ENCODE assay signal across 19 cellular contexts in the genomic region with DNA sequence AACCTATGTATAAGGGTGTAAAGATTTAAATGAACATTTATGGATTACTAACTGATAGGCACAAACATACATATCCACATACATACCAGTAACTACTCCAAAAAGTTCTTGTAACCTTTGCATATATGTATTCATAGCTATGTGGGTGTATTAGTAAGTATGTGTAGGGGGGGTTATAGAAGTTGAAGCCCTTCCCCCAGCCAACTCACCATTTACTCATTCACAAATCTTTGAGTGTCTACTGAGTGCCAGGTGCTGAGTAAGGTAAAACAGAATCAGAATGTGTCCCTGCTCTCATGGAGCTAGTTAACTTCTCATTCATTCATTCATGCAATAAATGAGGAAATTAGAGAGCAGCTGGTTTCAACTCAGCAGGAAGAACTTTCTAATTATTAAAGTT. TPM values are rescaled to one million over a fixed set of nuclear protein-coding genes. Genes with fewer than 3 reads are reported as not detected.
DNase-seq lines count a peak whose midpoint lies in the region; ATAC-seq, FAIRE-seq and TF ChIP-seq lines count a peak whose summit lies in the region.
"Had no signal": no experiment of that assay in that cellular context is flagged by ENCODE, and none has a peak within 500 bp of the region (broad histone marks: within the 10 kb centered on the region; RNA-seq: fewer than 3 reads in every experiment).

No MANE protein-coding gene starts in this region.

- H3K36me3 Mint-ChIP-seq in GM23338 (ENCODE audit: low read depth): no peaks in the 10 kb centered on the region
- H3K36me3 Mint-ChIP-seq: CD4-positive, alpha-beta memory T cell had no signal

- H3K4me1 Mint-ChIP-seq in GM23338: no peaks in the 10 kb centered on the region
- H3K4me1 Mint-ChIP-seq: CD4-positive, alpha-beta memory T cell; IgD-negative memory B cell had no signal

- no peak overlapping the region for H3K27ac Mint-ChIP-seq in GM23338
- H3K27ac Mint-ChIP-seq: IgD-negative memory B cell had no signal

- TF ChIP-seq CTCF in GM23338 (conservative IDR thresholded peaks at IDR 0.05; ENCODE audit: low read depth in 2 of 2) (no peak), bronchial epithelial cell (IDR thresholded peaks at IDR 0.05; ENCODE audit: insufficient read depth, low read length, severe bottlenecking) (no peak), osteoblast (IDR thresholded peaks at IDR 0.05; ENCODE audit: extremely low read depth, low read depth, low read length) (no peak)

- no peaks in the 10 kb centered on the region for H3K9me3 ChIP-seq in osteoblast (ENCODE audit: low read depth, low read length)
- H3K9me3 ChIP-seq: A549, BE2C, HAP-1 had no signal

- no peaks in the 10 kb centered on the region for H3K9me3 Mint-ChIP-seq in GM23338

- no peaks in the 10 kb centered on the region for H4K20me1 ChIP-seq in GM23338 (replicated peaks; ENCODE audit: insufficient read depth)
- H4K20me1 ChIP-seq in osteoblast (ENCODE audit: insufficient read depth, low read length): no peaks in the 10 kb centered on the region

- H3K4me2 ChIP-seq in GM23338 (no peak overlapping the region), osteoblast (ENCODE audit: insufficient read depth, low read length) (no peak overlapping the region)
- H3K4me2 ChIP-seq: A549 had no signal

- H2AFZ ChIP-seq in GM23338: peak overlapping the region; percentile 98; the same call in 1 of the 2 replicates
- no peak overlapping the region for H2AFZ ChIP-seq in osteoblast (ENCODE audit: low read length)

- H3K27ac ChIP-seq in GM23338 (ENCODE audit: low read depth): no peak overlapping the region
- H3K27ac ChIP-seq in osteoblast (ENCODE audit: low read depth, low read length): no peak overlapping the region
- H3K27ac ChIP-seq: A549, C4-2B, HL-60 had no signal

- H3K4me3 ChIP-seq in GM23338: no peak overlapping the region
- H3K4me3 ChIP-seq in bronchial epithelial cell (ENCODE audit: low read depth, low read length): no peak overlapping the region
- H3K4me3 ChIP-seq in osteoblast (ENCODE audit: insufficient read depth, low read length): no peak overlapping the region
- H3K4me3 ChIP-seq: A549, HAP-1 had no signal

- ATAC-seq in GM23338 (no peak), sciatic nerve (no peak)
- ATAC-seq: A549 had no signal

- no peak for FAIRE-seq in bronchial epithelial cell (lab: Jason Lieb, UNC)
- FAIRE-seq: A549, GM12892 had no signal

- intact Hi-C loops in sciatic nerve (cut with DNase I): no loop called here

- no peaks in the 10 kb centered on the region for H3K79me2 ChIP-seq in GM23338 (replicated peaks; ENCODE audit: insufficient read depth)
- no peaks in the 10 kb centered on the region for H3K79me2 ChIP-seq in osteoblast (ENCODE audit: insufficient read depth, low read length)

- no peak overlapping the region for H3K4me3 Mint-ChIP-seq in GM23338
- H3K4me3 Mint-ChIP-seq: CD4-positive, alpha-beta memory T cell; IgD-negative memory B cell had no signal

- H3K9me2 ChIP-seq in GM23338 (ENCODE audit: insufficient read depth): 0 out of 2 replicates have a peak, but pooled peaks cover 6% of the 10 kb centered on the region

- H3F3A ChIP-seq in GM23338 (replicated peaks; ENCODE audit: low read depth): no peaks in the 10 kb centered on the region

- H3K4me1 ChIP-seq in GM23338 (ENCODE audit: insufficient read depth): peaks cover 3% of the 10 kb centered on the region; the same call in 1 of the 2 replicates
- H3K4me1 ChIP-seq in osteoblast (ENCODE audit: insufficient read depth, low read length): no peaks in the 10 kb centered on the region
- H3K4me1 ChIP-seq: A549, BE2C, HAP-1 had no signal

- H3K36me3 ChIP-seq in GM23338 (ENCODE audit: insufficient read depth) (no peaks in the 10 kb centered on the region), bronchial epithelial cell (ENCODE audit: control insufficient read depth, insufficient read depth, low read length) (no peaks in the 10 kb centered on the region), osteoblast (ENCODE audit: insufficient read depth, low read length) (no peaks in the 10 kb centered on the region)
- H3K36me3 ChIP-seq: BE2C, HAP-1 had no signal

- DNase-seq in GM23338 (ENCODE audit: low spot score) (no peak), HT1080 (ENCODE audit: low read depth) (peak; percentile 17), bronchial epithelial cell (ENCODE audit: low read depth) (peak; percentile 44), osteoblast (ENCODE audit: insufficient read length, low spot score, missing footprints) (peak; percentile 43), sciatic nerve (ENCODE audit: low spot score) (no peak), DMS153 (lab: John Stamatoyannopoulos, UW) (no peak)
- DNase-seq: BE2C; CD4-positive, alpha-beta memory T cell; DMS79 treated with DMSO at 0.1 percent for 48 hours; EL; GDM1; GOT3 had no signal

- peaks cover 2% of the 10 kb centered on the region for H3K27me3 Mint-ChIP-seq in GM23338 (ENCODE audit: insufficient read depth, low read depth, poor library complexity)
- H3K27me3 Mint-ChIP-seq: IgD-negative memory B cell had no signal

- no peaks in the 10 kb centered on the region for H3K27me3 ChIP-seq in GM23338 (ENCODE audit: insufficient read depth)
- no peaks in the 10 kb centered on the region for H3K27me3 ChIP-seq in bronchial epithelial cell (ENCODE audit: control insufficient read depth, insufficient read depth, low read length)
- H3K27me3 ChIP-seq in osteoblast (ENCODE audit: insufficient read depth, low read length): no peaks in the 10 kb centered on the region
- H3K27me3 ChIP-seq: BE2C had no signal

TF ChIP-seq in GM23338, 12 proteins besides CTCF, POLR2A, EP300 and RAD21 (continues in another document):
- TF ChIP-seq NANOG (IDR thresholded peaks at IDR 0.05; ENCODE audit: borderline replicate concordance) (no peak), EZH2 (IDR thresholded peaks at IDR 0.05; ENCODE audit: low read depth, unreplicated experiment) (no peak), STAT1 (IDR thresholded peaks at IDR 0.05; ENCODE audit: unreplicated experiment) (no peak), CREB1 (CRISPR knock-in tag; IDR thresholded peaks at IDR 0.05; ENCODE audit: low read depth) (no peak), ZNF331 (CRISPR knock-in tag; IDR thresholded peaks at IDR 0.05; ENCODE audit: low read depth) (no peak)
- TF ChIP-seq, protein P1, sequence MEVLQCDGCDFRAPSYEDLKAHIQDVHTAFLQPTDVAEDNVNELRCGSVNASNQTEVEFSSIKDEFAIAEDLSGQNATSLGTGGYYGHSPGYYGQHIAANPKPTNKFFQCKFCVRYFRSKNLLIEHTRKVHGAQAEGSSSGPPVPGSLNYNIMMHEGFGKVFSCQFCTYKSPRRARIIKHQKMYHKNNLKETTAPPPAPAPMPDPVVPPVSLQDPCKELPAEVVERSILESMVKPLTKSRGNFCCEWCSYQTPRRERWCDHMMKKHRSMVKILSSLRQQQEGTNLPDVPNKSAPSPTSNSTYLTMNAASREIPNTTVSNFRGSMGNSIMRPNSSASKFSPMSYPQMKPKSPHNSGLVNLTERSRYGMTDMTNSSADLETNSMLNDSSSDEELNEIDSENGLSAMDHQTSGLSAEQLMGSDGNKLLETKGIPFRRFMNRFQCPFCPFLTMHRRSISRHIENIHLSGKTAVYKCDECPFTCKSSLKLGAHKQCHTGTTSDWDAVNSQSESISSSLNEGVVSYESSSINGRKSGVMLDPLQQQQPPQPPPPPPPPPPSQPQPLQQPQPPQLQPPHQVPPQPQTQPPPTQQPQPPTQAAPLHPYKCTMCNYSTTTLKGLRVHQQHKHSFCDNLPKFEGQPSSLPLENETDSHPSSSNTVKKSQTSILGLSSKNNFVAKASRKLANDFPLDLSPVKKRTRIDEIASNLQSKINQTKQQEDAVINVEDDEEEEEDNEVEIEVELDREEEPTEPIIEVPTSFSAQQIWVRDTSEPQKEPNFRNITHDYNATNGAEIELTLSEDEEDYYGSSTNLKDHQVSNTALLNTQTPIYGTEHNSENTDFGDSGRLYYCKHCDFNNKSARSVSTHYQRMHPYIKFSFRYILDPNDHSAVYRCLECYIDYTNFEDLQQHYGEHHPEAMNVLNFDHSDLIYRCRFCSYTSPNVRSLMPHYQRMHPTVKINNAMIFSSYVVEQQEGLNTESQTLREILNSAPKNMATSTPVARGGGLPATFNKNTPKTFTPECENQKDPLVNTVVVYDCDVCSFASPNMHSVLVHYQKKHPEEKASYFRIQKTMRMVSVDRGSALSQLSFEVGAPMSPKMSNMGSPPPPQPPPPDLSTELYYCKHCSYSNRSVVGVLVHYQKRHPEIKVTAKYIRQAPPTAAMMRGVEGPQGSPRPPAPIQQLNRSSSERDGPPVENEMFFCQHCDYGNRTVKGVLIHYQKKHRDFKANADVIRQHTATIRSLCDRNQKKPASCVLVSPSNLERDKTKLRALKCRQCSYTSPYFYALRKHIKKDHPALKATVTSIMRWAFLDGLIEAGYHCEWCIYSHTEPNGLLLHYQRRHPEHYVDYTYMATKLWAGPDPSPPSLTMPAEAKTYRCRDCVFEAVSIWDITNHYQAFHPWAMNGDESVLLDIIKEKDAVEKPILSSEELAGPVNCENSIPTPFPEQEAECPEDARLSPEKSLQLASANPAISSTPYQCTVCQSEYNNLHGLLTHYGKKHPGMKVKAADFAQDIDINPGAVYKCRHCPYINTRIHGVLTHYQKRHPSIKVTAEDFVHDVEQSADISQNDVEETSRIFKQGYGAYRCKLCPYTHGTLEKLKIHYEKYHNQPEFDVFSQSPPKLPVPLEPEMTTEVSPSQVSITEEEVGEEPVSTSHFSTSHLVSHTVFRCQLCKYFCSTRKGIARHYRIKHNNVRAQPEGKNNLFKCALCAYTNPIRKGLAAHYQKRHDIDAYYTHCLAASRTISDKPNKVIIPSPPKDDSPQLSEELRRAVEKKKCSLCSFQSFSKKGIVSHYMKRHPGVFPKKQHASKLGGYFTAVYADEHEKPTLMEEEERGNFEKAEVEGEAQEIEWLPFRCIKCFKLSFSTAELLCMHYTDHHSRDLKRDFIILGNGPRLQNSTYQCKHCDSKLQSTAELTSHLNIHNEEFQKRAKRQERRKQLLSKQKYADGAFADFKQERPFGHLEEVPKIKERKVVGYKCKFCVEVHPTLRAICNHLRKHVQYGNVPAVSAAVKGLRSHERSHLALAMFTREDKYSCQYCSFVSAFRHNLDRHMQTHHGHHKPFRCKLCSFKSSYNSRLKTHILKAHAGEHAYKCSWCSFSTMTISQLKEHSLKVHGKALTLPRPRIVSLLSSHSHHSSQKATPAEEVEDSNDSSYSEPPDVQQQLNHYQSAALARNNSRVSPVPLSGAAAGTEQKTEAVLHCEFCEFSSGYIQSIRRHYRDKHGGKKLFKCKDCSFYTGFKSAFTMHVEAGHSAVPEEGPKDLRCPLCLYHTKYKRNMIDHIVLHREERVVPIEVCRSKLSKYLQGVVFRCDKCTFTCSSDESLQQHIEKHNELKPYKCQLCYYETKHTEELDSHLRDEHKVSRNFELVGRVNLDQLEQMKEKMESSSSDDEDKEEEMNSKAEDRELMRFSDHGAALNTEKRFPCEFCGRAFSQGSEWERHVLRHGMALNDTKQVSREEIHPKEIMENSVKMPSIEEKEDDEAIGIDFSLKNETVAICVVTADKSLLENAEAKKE (CRISPR knock-in tag; IDR thresholded peaks at IDR 0.05): no peak

RNA-seq across cellular contexts. Expression of a gene that starts 1.3 kb away (rescaled TPM):
- total RNA-seq in GM23338 (2014; rRNA removed; shearing (Covaris generic)): not detected in 2 replicates
- not detected in 2 replicates for polyA plus RNA-seq in GM23338 (2016; fragmentation: Nextera tagmentation; extraction: Ambion mirVana)
- total RNA-seq in HT1080 (2014; rRNA removed; shearing (Covaris generic)): not detected in 2 replicates
- polyA plus RNA-seq in HT1080 (2015; cell fraction: cytosol; rRNA removed): not detected in 2 replicates
- not detected in 2 replicates for polyA plus RNA-seq in HT1080 (2015; cell fraction: nucleus; rRNA removed)
- total RNA-seq in bronchial epithelial cell: not detected in 2 replicates
- total RNA-seq in osteoblast: not detected in 2 replicates
- total RNA-seq in sciatic nerve: not detected
- total RNA-seq: CD4-positive, alpha-beta memory T cell had no signal
- polyA plus RNA-seq: A549; AG04450; CD4-positive, alpha-beta memory T cell; IgD-negative memory B cell had no signal

Comparison
In these comparisons a context has a peak if more than half of its experiments do, and no peak if none do; other contexts are left out.
1. DNase-seq: peak in HT1080 (single experiment), bronchial epithelial cell (single experiment) and osteoblast (single experiment); none in GM23338 (single experiment), sciatic nerve (single experiment) and DMS153 (single experiment).